ENCODE assay signal across 2 cellular contexts in the genomic region with DNA sequence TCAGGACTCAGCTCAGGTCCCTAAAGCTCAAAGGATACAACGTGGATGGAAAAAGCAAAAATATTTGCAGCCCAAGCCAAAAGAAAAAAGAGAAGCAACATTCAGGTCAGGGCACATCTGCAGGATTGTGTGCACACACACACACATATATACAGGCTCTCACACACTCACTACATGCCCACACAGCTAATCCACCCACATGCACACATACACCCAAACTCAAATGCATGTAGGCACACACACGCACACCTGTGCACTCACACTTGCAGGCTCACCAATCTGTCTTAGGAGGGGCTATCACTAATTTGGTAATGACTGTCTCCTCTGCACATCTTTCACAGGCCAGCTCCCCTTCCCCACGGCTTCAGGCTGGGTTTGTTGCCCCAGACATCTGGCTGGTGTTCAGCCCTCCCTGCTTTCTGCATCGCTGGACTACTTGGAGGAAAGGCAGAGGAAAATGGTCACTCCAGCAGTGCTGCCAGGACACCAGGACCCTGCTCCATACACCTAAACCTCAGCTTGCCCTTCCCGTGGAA.
TF ChIP-seq lines count a peak whose summit lies in the region.

No MANE protein-coding gene starts in this region.

TF ChIP-seq in HEK293, 187 proteins besides CTCF, POLR2A, EP300 and RAD21:
- TF ChIP-seq EGR2 (tag by site-specific recombination; IDR thresholded peaks at IDR 0.05; ENCODE audit: low read depth) (0 out of 2 replicates have a peak, but pooled peaks have one; percentile 17), KLF7 (tag by site-specific recombination; IDR thresholded peaks at IDR 0.05; ENCODE audit: borderline replicate concordance) (no peak), ZFHX2 (tag by site-specific recombination; conservative IDR thresholded peaks at IDR 0.05) (peak; percentile 85), ZNF426 (tag by site-specific recombination; IDR thresholded peaks at IDR 0.05) (no peak), ZNF423 (tag by site-specific recombination; IDR thresholded peaks at IDR 0.05) (no peak), ZNF404 (tag by site-specific recombination; IDR thresholded peaks at IDR 0.05) (no peak)

TF ChIP-seq in H1, 55 proteins besides CTCF, POLR2A, EP300 and RAD21:
- no peak for TF ChIP-seq CBX8 (IDR thresholded peaks at IDR 0.05; ENCODE audit: borderline replicate concordance, low read depth, low read length)
- no peak for TF ChIP-seq SUZ12 (IDR thresholded peaks at IDR 0.05; ENCODE audit: low read length)
- TF ChIP-seq ASH2L (IDR thresholded peaks at IDR 0.05; ENCODE audit: low read length) = no peak
- no peak for TF ChIP-seq NANOG (IDR thresholded peaks at IDR 0.05; ENCODE audit: insufficient read depth, low read depth, low read length, poor library complexity, severe bottlenecking)
- TF ChIP-seq TBP (IDR thresholded peaks at IDR 0.05; ENCODE audit: low read depth, low read length) = no peak
- TF ChIP-seq SIRT6 (IDR thresholded peaks at IDR 0.05; ENCODE audit: low read length) = no peak
- TF ChIP-seq ATF2 (IDR thresholded peaks at IDR 0.05; ENCODE audit: low read length) = no peak
- TF ChIP-seq, protein P1, sequence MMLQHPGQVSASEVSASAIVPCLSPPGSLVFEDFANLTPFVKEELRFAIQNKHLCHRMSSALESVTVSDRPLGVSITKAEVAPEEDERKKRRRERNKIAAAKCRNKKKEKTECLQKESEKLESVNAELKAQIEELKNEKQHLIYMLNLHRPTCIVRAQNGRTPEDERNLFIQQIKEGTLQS (IDR thresholded peaks at IDR 0.05; ENCODE audit: insufficient read depth, low read depth, low read length) = no peak
- TF ChIP-seq BCL11A (IDR thresholded peaks at IDR 0.05; ENCODE audit: low read depth in 2 of 2, low read length in 2 of 2) = no peak
- no peak for TF ChIP-seq POU5F1 (IDR thresholded peaks at IDR 0.05; ENCODE audit: low read depth, low read length)
- no peak for TF ChIP-seq SAP30 (IDR thresholded peaks at IDR 0.05; ENCODE audit: insufficient read depth, insufficient replicate concordance, low read length)
- TF ChIP-seq CHD2 (IDR thresholded peaks at IDR 0.05; ENCODE audit: low read length) = no peak
- TF ChIP-seq TEAD4 (IDR thresholded peaks at IDR 0.05; ENCODE audit: low read depth, low read length) = no peak
